ENCODE assay signal across 8 cellular contexts in the genomic region with DNA sequence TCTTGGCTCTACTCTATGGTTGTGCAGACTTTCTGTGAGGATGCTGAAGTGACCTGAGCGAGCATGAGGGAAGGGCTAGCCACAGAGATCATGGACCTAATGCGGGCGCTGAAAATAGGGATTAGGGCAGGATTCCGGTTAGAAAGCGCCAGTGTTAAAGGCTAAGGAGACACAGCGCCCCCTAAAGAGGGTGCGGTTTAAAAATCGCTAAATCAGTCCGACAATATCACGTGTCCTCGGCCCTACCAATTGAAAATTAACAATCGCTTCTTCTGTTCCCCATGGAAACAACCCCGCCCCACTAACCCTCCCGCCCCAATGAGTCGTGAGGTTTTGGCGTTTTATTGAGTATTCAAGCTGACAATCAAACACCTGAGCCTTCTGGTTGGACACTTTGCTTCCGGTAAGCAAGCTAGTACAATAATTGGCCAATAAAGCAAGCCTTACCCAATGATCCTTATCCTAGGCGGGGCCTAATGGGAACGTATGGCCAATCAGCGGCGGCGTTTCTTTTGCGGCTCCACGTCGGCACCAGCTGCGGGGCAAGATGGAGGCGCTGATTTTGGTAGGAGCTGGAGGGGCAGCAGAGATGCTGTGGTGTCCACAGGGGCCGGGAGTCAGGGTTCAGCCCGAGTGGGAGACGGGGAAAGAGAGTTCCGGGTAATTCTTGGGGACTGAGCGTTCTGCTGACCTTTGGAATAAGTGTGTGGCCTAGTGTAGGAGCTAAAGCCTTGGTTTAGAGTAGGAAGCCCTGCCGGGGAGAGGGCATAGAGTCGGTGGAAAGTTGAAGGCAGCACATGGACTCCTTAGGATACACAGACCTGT. TPM values are rescaled to one million over a fixed set of nuclear protein-coding genes. Genes with fewer than 3 reads are reported as not detected.
DNase-seq lines count a peak whose midpoint lies in the region; ATAC-seq and TF ChIP-seq lines count a peak whose summit lies in the region.

A gene with protein sequence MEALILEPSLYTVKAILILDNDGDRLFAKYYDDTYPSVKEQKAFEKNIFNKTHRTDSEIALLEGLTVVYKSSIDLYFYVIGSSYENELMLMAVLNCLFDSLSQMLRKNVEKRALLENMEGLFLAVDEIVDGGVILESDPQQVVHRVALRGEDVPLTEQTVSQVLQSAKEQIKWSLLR (plus strand): TSS at position 515 of the 825 bp plus-strand sequence. CDS start 33 bp downstream, at position 548.

- peak within 1 kb of the TSS; percentile 93 for H3K27ac Mint-ChIP-seq in activated CD4-positive, alpha-beta T cell treated with anti-CD3 and anti-CD28 coated beads, Interleukin-2, amount 10 ng/mL, durations not matched to agents 24 days and 14 days

- no peaks in the 10 kb centered on the region for H3K27me3 Mint-ChIP-seq in activated CD4-positive, alpha-beta T cell treated with anti-CD3 and anti-CD28 coated beads, Interleukin-2, amount 10 ng/mL, durations not matched to agents 24 days and 14 days

- peak within 1 kb of the TSS; percentile 81 for H3K27ac ChIP-seq in C4-2B
- peak within 1 kb of the TSS; percentile 70 to 88 for H3K27ac ChIP-seq in coronary artery

- peak within 1 kb of the TSS; percentile 98 for H3K4me3 Mint-ChIP-seq in activated CD4-positive, alpha-beta T cell treated with anti-CD3 and anti-CD28 coated beads, Interleukin-2, amount 10 ng/mL, durations not matched to agents 24 days and 14 days

- H3K9me3 Mint-ChIP-seq in activated CD4-positive, alpha-beta T cell treated with anti-CD3 and anti-CD28 coated beads, Interleukin-2, amount 10 ng/mL, durations not matched to agents 24 days and 14 days, result no peaks in the 10 kb centered on the region

- intact Hi-C loops in activated CD4-positive, alpha-beta T cell treated with anti-CD3 and anti-CD28 coated beads, Interleukin-2, amount 10 ng/mL, durations not matched to agents 24 days and 14 days (cut with micrococcal nuclease), result loop anchor here (1.0 to 2.0 kb wide), 4 partner anchors 27 to 45 kb away; a partner anchor contains a TSS
- intact Hi-C loops in left colon (cut with DNase I, micrococcal nuclease), result no loop called here

- peaks cover 10% of the 10 kb centered on the region for H3K36me3 Mint-ChIP-seq in activated CD4-positive, alpha-beta T cell treated with anti-CD3 and anti-CD28 coated beads, Interleukin-2, amount 10 ng/mL, durations not matched to agents 24 days and 14 days (ENCODE audit: low read depth)

- TF ChIP-seq CTCF in C4-2B (conservative IDR thresholded peaks at IDR 0.05) (peak; percentile 94), coronary artery (IDR thresholded peaks at IDR 0.05) (peak; percentile 39)

- peak within 1 kb of the TSS; percentile 91 for H3K4me3 ChIP-seq in coronary artery

- peak; percentile 98 for DNase-seq in NCI-H526 treated with DMSO at 0.1 percent for 48 hours (lab: John Stamatoyannopoulos, UW)
- peak; percentile 97 for DNase-seq in activated CD4-positive, alpha-beta T cell treated with anti-CD3 and anti-CD28 coated beads, Interleukin-2, amount 10 ng/mL, durations not matched to agents 24 days and 14 days
- DNase-seq in coronary artery (ENCODE audit: low spot score), result peak; percentile 97
- DNase-seq in left colon, result peak; percentile 96 to 97
- DNase-seq in stimulated activated CD4-positive, alpha-beta T cell treated with anti-CD3 and anti-CD28 coated beads, Interleukin-1b, Interleukin-23, amount 100 ng/mL, for 48 hours, result peak; percentile 95

- H3K4me1 Mint-ChIP-seq in activated CD4-positive, alpha-beta T cell treated with anti-CD3 and anti-CD28 coated beads, Interleukin-2, amount 10 ng/mL, durations not matched to agents 24 days and 14 days, result peaks cover 23% of the 10 kb centered on the region

- ATAC-seq in GM19328 (IDR thresholded peaks at IDR 0.05; ENCODE audit: unreplicated experiment) (peak; percentile 99), HG03520 (IDR thresholded peaks at IDR 0.05; ENCODE audit: unreplicated experiment) (peak; percentile 99), left colon (peak; percentile 96)

RNA-seq across cellular contexts. Expression of the gene that starts here (rescaled TPM):
- 116 and 121 TPM in 2 replicates for total RNA-seq in activated CD4-positive, alpha-beta T cell treated with anti-CD3 and anti-CD28 coated beads, Interleukin-2, amount 10 ng/mL, durations not matched to agents 24 days and 14 days
- 100 to 1,000 TPM; 119 to 129 TPM for total RNA-seq in left colon

Comparison
In these comparisons a context has a peak if more than half of its experiments do, and no peak if none do; other contexts are left out.
1. Peak in every context shown above with its lines: DNase-seq, ATAC-seq, H3K4me3 ChIP-seq and H3K27ac ChIP-seq.